Comparison of ENCODE assay signal across 8 cellular contexts in genomic region chr7:144228810-144229209, GRCh38. TPM values are rescaled to one million over a fixed set of nuclear protein-coding genes. Genes with fewer than 3 reads are reported as not detected.
"Had no signal": no experiment of that assay in that cellular context is flagged by ENCODE, and none has a peak within 500 bp of the region (broad histone marks: within the 10 kb centered on the region; RNA-seq: fewer than 3 reads in every experiment).

No MANE protein-coding gene starts in this region.

RNA-seq across cellular contexts. Expression of gene OR2A42, which starts 10.6 kb away (rescaled TPM):
- total RNA-seq: activated CD4-positive, alpha-beta memory T cell treated with anti-CD3 and anti-CD28 coated beads, Interleukin-2, amount 10 ng/mL, durations not matched to agents 7 days and 5 days; activated CD8-positive, alpha-beta memory T cell treated with anti-CD3 and anti-CD28 coated beads for 36 hours; activated naive CD4-positive, alpha-beta T cell treated with anti-CD3 and anti-CD28 coated beads for 36 hours; activated T-helper 17 cell treated with anti-CD3 and anti-CD28 coated beads, Interleukin-2, amount 50 U/mL, for 72 hours; cardiac septum; K562; Right ventricle myocardium inferior had no signal

RNA-seq across cellular contexts. Expression of gene OR2A7, which starts 35.8 kb away (rescaled TPM):
- total RNA-seq: cardiac septum, K562 had no signal

RNA-seq across cellular contexts. Expression of gene CTAGE8, which starts 40.3 kb away (rescaled TPM):
- total RNA-seq: cardiac septum, RPMI7951 had no signal
